In the genomic region with DNA sequence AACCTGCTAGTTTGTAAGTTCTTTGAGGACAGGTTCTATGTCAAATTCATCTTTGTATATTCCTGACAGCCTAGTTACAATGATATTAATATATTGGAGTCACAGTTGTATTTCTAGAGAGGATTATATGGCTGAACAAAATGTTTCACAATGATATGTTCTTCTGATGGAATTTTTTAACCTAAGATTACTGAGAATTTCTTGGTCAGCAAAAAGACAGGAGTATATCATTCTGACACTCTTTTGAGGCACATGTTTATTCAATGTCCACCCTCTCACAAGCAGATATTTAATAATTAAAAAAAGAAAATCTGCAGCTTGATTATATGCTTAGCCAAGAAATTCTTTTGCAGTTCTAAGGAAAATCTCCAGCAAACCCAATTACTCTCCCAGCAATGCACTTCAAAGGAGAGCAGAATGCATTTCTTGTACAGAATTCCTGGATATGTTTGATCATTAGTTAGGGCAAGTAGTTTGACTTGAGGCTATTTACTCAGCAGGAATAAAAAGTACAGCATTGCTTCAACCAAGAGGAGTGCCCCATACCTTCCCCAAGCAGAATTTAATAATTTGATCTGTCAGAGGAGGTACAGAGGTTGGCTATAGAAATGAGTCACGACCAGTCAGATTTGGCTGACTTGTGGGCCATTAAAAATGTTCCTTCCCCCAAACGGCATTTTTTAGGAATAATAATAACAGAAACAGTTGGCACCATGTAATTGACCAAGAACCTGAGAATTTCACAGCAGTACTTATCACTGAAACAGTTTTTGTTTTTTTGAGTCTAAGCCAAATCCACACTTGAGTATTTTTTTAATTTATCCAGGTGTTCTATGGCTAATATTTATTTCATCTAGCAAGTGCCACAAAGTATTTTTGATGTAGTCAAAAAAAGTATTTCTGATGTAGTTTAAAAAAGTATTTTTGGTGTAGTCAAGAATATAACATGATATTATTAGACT, we compare ENCODE assay signal across 2 cellular contexts.
TF ChIP-seq lines count a peak whose summit lies in the region.

No MANE protein-coding gene starts in this region.

TF ChIP-seq in HepG2, 621 proteins besides CTCF, POLR2A, EP300 and RAD21:
- TF ChIP-seq ONECUT2 (CRISPR knock-in tag; IDR thresholded peaks at IDR 0.05) (no peak), MAFK (conservative IDR thresholded peaks at IDR 0.05 in 1 of 2, IDR thresholded peaks at IDR 0.05 in 1 of 2; ENCODE audit: low read length in 2 of 2) (peak; percentile 7 to 54; a peak in 2 of 4 replicates), ZNF205 (CRISPR knock-in tag; IDR thresholded peaks at IDR 0.05) (no peak)

TF ChIP-seq in SK-N-SH treated with all-trans-retinoic acid at 6 μM for 48 hours, 23 proteins besides CTCF, POLR2A, EP300 and RAD21:
- no peak for TF ChIP-seq BACH2 (CRISPR knock-in tag; IDR thresholded peaks at IDR 0.05; ENCODE audit: borderline replicate concordance)
